Comparison of ENCODE assay signal across 14 cellular contexts in genomic region chr2:102147935-102148334, GRCh38. TPM values are rescaled to one million over a fixed set of nuclear protein-coding genes. Genes with fewer than 3 reads are reported as not detected.
DNase-seq lines count a peak whose midpoint lies in the region; ATAC-seq and TF ChIP-seq lines count a peak whose summit lies in the region.
"Had no signal": no experiment of that assay in that cellular context is flagged by ENCODE, and none has a peak within 500 bp of the region (broad histone marks: within the 10 kb centered on the region; RNA-seq: fewer than 3 reads in every experiment).

No MANE protein-coding gene starts in this region.

- no peak for TF ChIP-seq CTCF in testis (IDR thresholded peaks at IDR 0.05)

- peaks cover 3% of the 10 kb centered on the region for H3K4me1 Mint-ChIP-seq in T-helper 17 cell

- intact Hi-C loops in testis (cut with DNase I; ENCODE audit: low total_unique reads): no loop called here

- no peak for TF ChIP-seq POLR2A in testis (IDR thresholded peaks at IDR 0.05)

- H3K4me3 ChIP-seq in ACC112 (ENCODE audit: low read depth, low read length) (peak overlapping the region; percentile 3; the same call in 1 of the 2 replicates), testis (no peak overlapping the region)
- H3K4me3 ChIP-seq: thoracic aorta had no signal

- H3K4me1 ChIP-seq in ACC112 (ENCODE audit: control insufficient read depth, insufficient read depth, low read length, unreplicated experiment) (peaks cover 45% of the 10 kb centered on the region), testis (no peaks in the 10 kb centered on the region)

- peak; percentile 40 for ATAC-seq in T-helper 17 cell
- ATAC-seq in GM18861 (IDR thresholded peaks at IDR 0.05; ENCODE audit: unreplicated experiment): no peak
- ATAC-seq: Panc1 had no signal

- no peaks in the 10 kb centered on the region for H3K27me3 Mint-ChIP-seq in T-helper 17 cell

- no peaks in the 10 kb centered on the region for H3K27me3 ChIP-seq in ACC112 (ENCODE audit: insufficient read depth, low read length)
- H3K27me3 ChIP-seq in testis: no peaks in the 10 kb centered on the region

- no peak overlapping the region for H3K27ac Mint-ChIP-seq in T-helper 17 cell

- WGBS in testis, 2 donors: 88 to 92% methylated on average over 3 of the region's 3 CpGs

- no peak for DNase-seq in T-helper 17 cell
- DNase-seq in astrocyte of the hippocampus (ENCODE audit: low read depth, low spot score): peak; percentile 54
- peak; percentile 77 for DNase-seq in stimulated activated CD4-positive, alpha-beta T cell treated with anti-CD3 and anti-CD28 coated beads, Interleukin-15, amount 100 ng/mL, for 24 hours
- DNase-seq in DMS153 treated with DMSO at 0.1 percent for 48 hours (lab: John Stamatoyannopoulos, UW; ENCODE audit: unreplicated experiment): no peak
- DNase-seq in HuH-7 (ENCODE audit: low spot score): no peak
- DNase-seq in testis: no peak
- DNase-seq: NCI-H1436 had no signal

- H2AFZ ChIP-seq in ACC112 (ENCODE audit: low read length, unreplicated experiment): no peak overlapping the region
- H2AFZ ChIP-seq: parathyroid adenoma had no signal

- peaks cover 98% of the 10 kb centered on the region for H3K79me2 ChIP-seq in ACC112 (ENCODE audit: control insufficient read depth, insufficient read depth, low read length, unreplicated experiment)

- peaks cover 8% of the 10 kb centered on the region for H3K36me3 Mint-ChIP-seq in T-helper 17 cell (ENCODE audit: low read depth)

- H3K9me3 ChIP-seq in T-helper 17 cell (ENCODE audit: control insufficient read depth, low read length, poor library complexity, severe bottlenecking): peaks cover 30% of the 10 kb centered on the region
- H3K9me3 ChIP-seq in testis: no peaks in the 10 kb centered on the region

- H3K27ac ChIP-seq in ACC112 (ENCODE audit: low read depth, low read length): peak overlapping the region; percentile 88
- H3K27ac ChIP-seq in testis: no peak overlapping the region
- H3K27ac ChIP-seq: parathyroid adenoma, thoracic aorta had no signal

- H3K4me3 Mint-ChIP-seq in T-helper 17 cell: no peak overlapping the region
- H3K4me3 Mint-ChIP-seq: CD4-positive, CD25-positive, alpha-beta regulatory T cell had no signal

- H3K36me3 ChIP-seq in ACC112 (ENCODE audit: insufficient read depth, low read length) (peaks cover 60% of the 10 kb centered on the region), testis (ENCODE audit: low read depth, missing control alignments) (no peaks in the 10 kb centered on the region)
- H3K36me3 ChIP-seq: thoracic aorta had no signal

RNA-seq across cellular contexts. Expression of gene IL1R1, which starts 5.4 kb away (rescaled TPM):
- total RNA-seq in T-helper 17 cell (10 to 100 TPM; 14.3 to 16.5 TPM), testis (10 to 100 TPM; 35.4 to 51.3 TPM)
- 49.6 TPM for polyA plus RNA-seq in testis (ENCODE audit: insufficient read depth, low read depth, low replicate concordance)

RNA-seq across cellular contexts. Expression of gene IL1RL2, which starts 38.9 kb away (rescaled TPM):
- total RNA-seq in T-helper 17 cell: not detected
- total RNA-seq in testis: under 1 TPM; 0.24 to 0.31 TPM
- polyA plus RNA-seq in testis (ENCODE audit: insufficient read depth, low read depth, low replicate concordance): 0.38 TPM
- total RNA-seq: CD4-positive, CD25-positive, alpha-beta regulatory T cell; endothelial cell of umbilical vein had no signal
- polyA plus RNA-seq: CD4-positive, CD25-positive, alpha-beta regulatory T cell had no signal

Comparison
In these comparisons a context has a peak if more than half of its experiments do, and no peak if none do; other contexts are left out.
1. DNase-seq: peak in astrocyte of the hippocampus (single experiment) and stimulated activated CD4-positive, alpha-beta T cell treated with anti-CD3 and anti-CD28 coated beads, Interleukin-15, amount 100 ng/mL, for 24 hours (single experiment); none in T-helper 17 cell (0 of 3), DMS153 treated with DMSO at 0.1 percent for 48 hours (single experiment), HuH-7 (single experiment) and testis (single experiment).